ENCODE assay signal across 11 cellular contexts in the genomic region with DNA sequence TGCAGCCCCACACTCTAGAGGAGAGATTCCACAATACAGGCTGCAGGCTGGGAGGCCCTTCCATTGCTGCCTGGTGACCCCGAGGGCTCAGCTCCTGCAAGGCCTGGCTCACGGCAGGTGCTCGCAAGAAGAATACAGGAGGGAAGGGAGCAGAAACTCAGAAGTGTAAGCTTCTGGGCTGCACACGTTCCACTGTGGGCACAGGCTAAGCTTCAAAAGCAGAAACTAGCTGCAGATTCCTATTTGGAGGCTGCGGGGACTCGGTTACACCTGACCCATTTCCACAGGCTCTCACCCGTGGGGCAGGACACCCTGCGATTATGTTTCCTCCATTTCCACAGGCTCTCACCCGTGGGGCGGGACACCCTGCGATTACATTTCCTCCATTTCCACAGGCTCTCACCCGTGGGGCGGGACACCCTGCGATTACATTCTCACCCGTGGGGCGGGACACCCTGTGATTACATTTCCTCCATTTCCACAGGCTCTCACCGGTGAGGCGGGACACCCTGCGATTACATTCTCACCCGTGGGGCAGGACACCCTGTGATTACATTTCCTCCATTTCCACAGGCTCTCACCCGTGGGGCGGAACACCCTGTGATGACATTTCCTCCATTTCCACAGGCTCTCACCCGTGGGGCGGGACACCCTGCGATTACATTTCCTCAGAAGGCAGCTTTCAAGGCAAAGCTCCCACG. TPM values are rescaled to one million over a fixed set of nuclear protein-coding genes. Genes with fewer than 3 reads are reported as not detected.
DNase-seq lines count a peak whose midpoint lies in the region; ATAC-seq and TF ChIP-seq lines count a peak whose summit lies in the region.
"Had no signal": no experiment of that assay in that cellular context is flagged by ENCODE, and none has a peak within 500 bp of the region (broad histone marks: within the 10 kb centered on the region; RNA-seq: fewer than 3 reads in every experiment).

No MANE protein-coding gene starts in this region.

- H3K27ac ChIP-seq in MM.1S (ENCODE audit: low read length) = peak overlapping the region; percentile 91
- no peak overlapping the region for H3K27ac ChIP-seq in heart left ventricle

- 67 to 76% (median 70%) methylated on average over 26 of the region's 26 CpGs for WGBS in heart left ventricle, 4 donors

- H3K4me3 Mint-ChIP-seq in CD14-positive monocyte (no peak overlapping the region), osteocyte (ENCODE audit: unreplicated experiment) (no peak overlapping the region)

- H3K27me3 ChIP-seq in MM.1S (replicated peaks; ENCODE audit: insufficient read depth, low read length) (no peaks in the 10 kb centered on the region), heart left ventricle (no peaks in the 10 kb centered on the region)

- H4K20me1 ChIP-seq in MM.1S (ENCODE audit: insufficient read depth, low read length) = no peaks in the 10 kb centered on the region; the same call in 1 of the 2 replicates

- no peaks in the 10 kb centered on the region for H3K9me2 ChIP-seq in MM.1S (replicated peaks; ENCODE audit: insufficient read depth, low read length)

- H3K9me3 Mint-ChIP-seq in CD14-positive monocyte (no peaks in the 10 kb centered on the region), osteocyte (ENCODE audit: unreplicated experiment) (no peaks in the 10 kb centered on the region)

- H3K4me3 ChIP-seq in MM.1S (ENCODE audit: low read length) (no peak overlapping the region), heart left ventricle (no peak overlapping the region)

- peak overlapping the region; percentile 43; the same call in 1 of the 2 replicates for H3K9ac ChIP-seq in MM.1S (ENCODE audit: low read length)

- H3K27me3 Mint-ChIP-seq in CD14-positive monocyte (ENCODE audit: low read depth in 3 of 3) (peaks cover 0 to 4% (median 0%) of the 10 kb centered on the region in 3 donors), osteocyte (ENCODE audit: unreplicated experiment) (no peaks in the 10 kb centered on the region)

- intact Hi-C loops in CD14-positive monocyte (cut with micrococcal nuclease) (loop anchor here in 1 of 2 donors (10.0 kb wide), 1 partner anchor 51 kb away; no protein-coding TSS in a partner anchor), heart left ventricle (cut with DNase I) (no loop called here)

- TF ChIP-seq POLR2A in heart left ventricle (IDR thresholded peaks at IDR 0.05) = no peak

- H3K36me3 Mint-ChIP-seq in CD14-positive monocyte = peaks cover 54 to 67% of the 10 kb centered on the region in 2 donors
- peaks cover 4% of the 10 kb centered on the region for H3K36me3 Mint-ChIP-seq in osteocyte (ENCODE audit: unreplicated experiment)

- TF ChIP-seq CTCF in CD14-positive monocyte (IDR thresholded peaks at IDR 0.05) (no peak), MM.1S (IDR thresholded peaks at IDR 0.05; ENCODE audit: low read length) (no peak), heart left ventricle (IDR thresholded peaks at IDR 0.05) (no peak), osteocyte (IDR thresholded peaks at IDR 0.05) (no peak)

- H3K4me1 Mint-ChIP-seq in CD14-positive monocyte (peaks cover 52% of the 10 kb centered on the region), osteocyte (ENCODE audit: unreplicated experiment) (peaks cover 7% of the 10 kb centered on the region)

- H3K36me3 ChIP-seq in MM.1S (replicated peaks; ENCODE audit: insufficient read depth, low read length) (peaks cover 21% of the 10 kb centered on the region), heart left ventricle (peaks cover 0 to 58% (median 9%) of the 10 kb centered on the region in 9 donors)

- H3F3A ChIP-seq in MM.1S (ENCODE audit: insufficient read depth, low read length) = peaks cover 22% of the 10 kb centered on the region

- H3K4me2 ChIP-seq in MM.1S (ENCODE audit: low read depth, low read length) = peak overlapping the region; percentile 51; the same call in 1 of the 2 replicates

- peaks cover 98% of the 10 kb centered on the region for H3K79me2 ChIP-seq in MM.1S (ENCODE audit: low read length)

- H3K9me3 ChIP-seq in MM.1S (replicated peaks; ENCODE audit: insufficient read depth, low read length) (no peaks in the 10 kb centered on the region), heart left ventricle (no peaks in the 10 kb centered on the region)

- ATAC-seq in heart left ventricle (no peak), HG03196 (IDR thresholded peaks at IDR 0.05; ENCODE audit: unreplicated experiment) (no peak), HG03439 (IDR thresholded peaks at IDR 0.05; ENCODE audit: unreplicated experiment) (no peak)

- H3K4me1 ChIP-seq in MM.1S (ENCODE audit: low read length) (peaks cover 51% of the 10 kb centered on the region), heart left ventricle (peaks cover 0 to 37% (median 0%) of the 10 kb centered on the region in 12 donors)

- H3K27ac Mint-ChIP-seq in CD14-positive monocyte (peak overlapping the region; percentile 68 to 87 (median 78)), osteocyte (ENCODE audit: unreplicated experiment) (no peak overlapping the region)

- peak; percentile 70 for DNase-seq in CD14-positive monocyte (ENCODE audit: low spot score)
- DNase-seq in MM.1S = peak; percentile 23
- DNase-seq in heart left ventricle = peak in 3 of 5 donors; percentile 11 to 20 (median 12)
- DNase-seq in osteocyte (ENCODE audit: extremely low spot score, unreplicated experiment) = peak; percentile 69
- DNase-seq in DMS114 treated with DMSO at 0.1 percent for 48 hours (lab: John Stamatoyannopoulos, UW; ENCODE audit: unreplicated experiment) = no peak
- DNase-seq in EL = no peak
- DNase-seq: activated CD4-positive, alpha-beta T cell treated with anti-CD3 and anti-CD28 coated beads for 4 hours; activated naive CD4-positive, alpha-beta T cell; NCI-H524 treated with DMSO at 0.1 percent for 48 hours had no signal

- H2AFZ ChIP-seq in MM.1S (ENCODE audit: low read length) = no peak overlapping the region

RNA-seq across cellular contexts. Expression of a gene that starts 10.3 kb away (rescaled TPM):
- 10 to 100 TPM; 34.1 to 34.8 TPM for polyA plus RNA-seq in CD14-positive monocyte
- 10 to 100 TPM in 4 of 9 donors, 1 to 10 TPM in 5; 8.2 to 30.6 (median 9.9) TPM for total RNA-seq in heart left ventricle
- polyA plus RNA-seq in heart left ventricle = 10 to 100 TPM in 1 of 2 donors, 1 to 10 TPM in 1; 9.6 to 21.9 TPM
- total RNA-seq in osteocyte = 37.9 and 39.9 TPM in 2 replicates

Comparison
In these comparisons a context has a peak if more than half of its experiments do, and no peak if none do; other contexts are left out.
1. DNase-seq: peak in CD14-positive monocyte (single experiment), MM.1S (single experiment), heart left ventricle (3 of 5) and osteocyte (single experiment); none in DMS114 treated with DMSO at 0.1 percent for 48 hours (single experiment) and EL (single experiment).